19 cellular contexts compared by ENCODE assay signal in the genomic region with DNA sequence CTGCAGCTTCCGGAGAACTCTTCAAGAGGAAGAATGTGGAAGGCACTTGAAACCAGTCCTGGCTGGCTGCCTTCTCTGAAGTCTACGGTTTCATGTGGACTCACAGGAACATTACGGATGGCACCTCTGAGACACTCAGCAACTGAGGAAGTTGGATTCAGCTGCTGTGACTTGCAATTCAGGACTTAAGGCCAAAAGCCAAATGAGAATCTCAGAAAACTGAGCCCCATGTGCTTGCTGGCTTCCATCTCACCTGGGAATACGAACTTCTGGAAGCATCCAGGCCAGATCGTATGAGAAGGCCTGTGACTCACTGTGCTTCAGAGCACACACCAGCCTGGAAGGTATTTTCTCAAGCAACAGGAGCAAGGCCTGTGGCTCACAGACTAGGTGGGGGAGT.
A peak's percentile ranks its signal among the peaks of the same experiment; 100 is the strongest.
DNase-seq lines count a peak whose midpoint lies in the region; ATAC-seq and TF ChIP-seq lines count a peak whose summit lies in the region.
"Had no signal": no experiment of that assay in that cellular context is flagged by ENCODE, and none has a peak within 500 bp of the region (broad histone marks: within the 10 kb centered on the region; RNA-seq: fewer than 3 reads in every experiment).

No MANE protein-coding gene starts in this region.

- H3K27ac ChIP-seq in caudate nucleus (ENCODE audit: low read depth, low read length), result no peak overlapping the region
- H3K27ac ChIP-seq: esophagus squamous epithelium, hepatocyte, SK-N-MC had no signal

- TF ChIP-seq CTCF in fibroblast of the aortic adventitia (IDR thresholded peaks at IDR 0.05; ENCODE audit: insufficient read depth, low read length) (no peak), omental fat pad (IDR thresholded peaks at IDR 0.05) (no peak)

- H3K4me3 ChIP-seq in fibroblast of the aortic adventitia (ENCODE audit: low read depth, low read length), result no peak overlapping the region
- H3K4me3 ChIP-seq: esophagus squamous epithelium, hepatocyte, SK-N-MC had no signal

- ATAC-seq in omental fat pad (ENCODE audit: low FRiP score) (peak; percentile 82), GM18502 (IDR thresholded peaks at IDR 0.05; ENCODE audit: poor library complexity, unreplicated experiment) (no peak), HG03039 (IDR thresholded peaks at IDR 0.05; ENCODE audit: unreplicated experiment) (no peak)
- ATAC-seq: activated CD8-positive, alpha-beta T cell treated with anti-CD3 and anti-CD28 coated beads, Interleukin-2, amount 10 ng/mL, durations not matched to agents 7 days and 5 days; Panc1 had no signal

- peak; percentile 15 for DNase-seq in GM03348 (ENCODE audit: low spot score)
- peak; percentile 37 for DNase-seq in NCI-H510A (lab: John Stamatoyannopoulos, UW)
- DNase-seq in fibroblast of the aortic adventitia (ENCODE audit: low read depth), result peak; percentile 13
- no peak for DNase-seq in omental fat pad (ENCODE audit: low spot score)
- DNase-seq in caudate nucleus (lab: John Stamatoyannopoulos, UW), result no peak
- no peak for DNase-seq in activated CD8-positive, alpha-beta memory T cell treated with anti-CD3 and anti-CD28 coated beads for 24 hours
- DNase-seq: activated CD4-positive, CD25-positive, alpha-beta regulatory T cell; activated CD8-positive, alpha-beta T cell treated with anti-CD3 and anti-CD28 coated beads, Interleukin-2, amount 10 ng/mL, durations not matched to agents 7 days and 5 days; activated naive CD8-positive, alpha-beta T cell treated with anti-CD3 and anti-CD28 coated beads for 36 hours; esophagus squamous epithelium; KG1; NCI-H1092 treated with DMSO at 0.1 percent for 48 hours; NCI-H748 treated with DMSO at 0.1 percent for 48 hours; stimulated activated CD4-positive, alpha-beta T cell treated with anti-CD3 and anti-CD28 coated beads, Interleukin-4, amount 100 ng/mL, for 1 hour had no signal

Comparison
In these comparisons a context has a peak if more than half of its experiments do, and no peak if none do; other contexts are left out.
1. DNase-seq: peak in GM03348 (single experiment), NCI-H510A (single experiment) and fibroblast of the aortic adventitia (single experiment); none in omental fat pad (single experiment), caudate nucleus (0 of 61) and activated CD8-positive, alpha-beta memory T cell treated with anti-CD3 and anti-CD28 coated beads for 24 hours (single experiment).